In genomic region chr6:43780891-43781571, GRCh38 we compare ENCODE assay signal across 21 cellular contexts. TPM values are rescaled to one million over a fixed set of nuclear protein-coding genes. Genes with fewer than 3 reads are reported as not detected.
A peak's percentile ranks its signal among the peaks of the same experiment; 100 is the strongest.
DNase-seq lines count a peak whose midpoint lies in the region; ATAC-seq and TF ChIP-seq lines count a peak whose summit lies in the region.
"Had no signal": no experiment of that assay in that cellular context is flagged by ENCODE, and none has a peak within 500 bp of the region (broad histone marks: within the 10 kb centered on the region; RNA-seq: fewer than 3 reads in every experiment).

No MANE protein-coding gene starts in this region.

- H3K36me3 ChIP-seq in right atrium auricular region, result peaks cover 83% of the 10 kb centered on the region
- peaks cover 8 to 100% (median 97%) of the 10 kb centered on the region in 9 donors for H3K36me3 ChIP-seq in heart left ventricle
- H3K36me3 ChIP-seq in osteoblast (ENCODE audit: insufficient read depth, low read length), result peaks cover 99% of the 10 kb centered on the region
- no peaks in the 10 kb centered on the region for H3K36me3 ChIP-seq in hepatocyte (replicated peaks; ENCODE audit: insufficient read depth, low read depth)

- no peak overlapping the region for H2AFZ ChIP-seq in osteoblast (ENCODE audit: low read length)
- H2AFZ ChIP-seq in hepatocyte, result no peak overlapping the region
- H2AFZ ChIP-seq: GM23248 had no signal

- peaks cover 77% of the 10 kb centered on the region for H3K4me1 Mint-ChIP-seq in brain
- H3K4me1 Mint-ChIP-seq: CD4-positive, alpha-beta memory T cell had no signal

- ATAC-seq in heart left ventricle, result no peak
- ATAC-seq: A549 had no signal

- DNase-seq in right atrium auricular region (ENCODE audit: low spot score) (no peak), heart left ventricle (no peak), osteoblast (ENCODE audit: insufficient read length, low spot score, missing footprints) (peak; percentile 41), NCI-H1436 treated with DMSO at 0.1 percent for 48 hours (lab: John Stamatoyannopoulos, UW) (no peak), hepatocyte (ENCODE audit: low spot score) (no peak), SKM-1 treated with dmso at 0.1 percent for 144 hours (lab: John Stamatoyannopoulos, UW; ENCODE audit: unreplicated experiment) (no peak)
- DNase-seq: CD4-positive, alpha-beta memory T cell; GM23248; HCEC 1CT; KBM-7; NCI-H1105 treated with DMSO at 0.1 percent for 48 hours; NCI-H187; NCI-H2227 treated with DMSO at 0.1 percent for 48 hours; NCI-H510A treated with DMSO at 0.1 percent for 48 hours; NCI-H774; OCI-M1; RPMI8226; SJCRH30 had no signal

- H3K9me3 Mint-ChIP-seq in brain, result no peaks in the 10 kb centered on the region
- H3K9me3 Mint-ChIP-seq: CD4-positive, alpha-beta memory T cell had no signal

- H3K79me2 ChIP-seq in osteoblast (ENCODE audit: insufficient read depth, low read length), result peaks cover 72% of the 10 kb centered on the region
- H3K79me2 ChIP-seq in hepatocyte, result peaks cover 57% of the 10 kb centered on the region

- TF ChIP-seq CTCF in right atrium auricular region (IDR thresholded peaks at IDR 0.05) (no peak), heart left ventricle (IDR thresholded peaks at IDR 0.05) (no peak), brain (conservative IDR thresholded peaks at IDR 0.05) (no peak), osteoblast (IDR thresholded peaks at IDR 0.05; ENCODE audit: extremely low read depth, low read depth, low read length) (no peak), hepatocyte (IDR thresholded peaks at IDR 0.05; ENCODE audit: poor library complexity) (no peak)

- peaks cover 0 to 55% of the 10 kb centered on the region in 2 donors for H3K4me1 ChIP-seq in right atrium auricular region
- peaks cover 0 to 89% (median 30%) of the 10 kb centered on the region in 12 donors for H3K4me1 ChIP-seq in heart left ventricle
- no peaks in the 10 kb centered on the region for H3K4me1 ChIP-seq in osteoblast (ENCODE audit: insufficient read depth, low read length)
- no peaks in the 10 kb centered on the region for H3K4me1 ChIP-seq in hepatocyte (ENCODE audit: insufficient read depth)

- no peaks in the 10 kb centered on the region for H3K9me2 ChIP-seq in hepatocyte (replicated peaks; ENCODE audit: insufficient read depth)

- H3K27me3 Mint-ChIP-seq in brain, result peaks cover 7% of the 10 kb centered on the region
- H3K27me3 Mint-ChIP-seq: CD4-positive, alpha-beta memory T cell had no signal

- H4K20me1 ChIP-seq in osteoblast (ENCODE audit: insufficient read depth, low read length), result peaks cover 94% of the 10 kb centered on the region
- H4K20me1 ChIP-seq in hepatocyte (ENCODE audit: insufficient read depth, poor library complexity, severe bottlenecking), result peaks cover 83% of the 10 kb centered on the region

- H3K4me3 ChIP-seq in right atrium auricular region (no peak overlapping the region), heart left ventricle (no peak overlapping the region), osteoblast (ENCODE audit: insufficient read depth, low read length) (no peak overlapping the region), hepatocyte (no peak overlapping the region)
- H3K4me3 ChIP-seq: A549, BLaER1, GM23248, SJCRH30 had no signal

- peaks cover 93% of the 10 kb centered on the region for H3K36me3 Mint-ChIP-seq in brain
- H3K36me3 Mint-ChIP-seq: CD4-positive, alpha-beta memory T cell had no signal

- H3K27ac Mint-ChIP-seq in brain, result peak overlapping the region in 3 of 5 experiments; percentile 78 to 96 (median 84)
- H3K27ac Mint-ChIP-seq: CD4-positive, alpha-beta memory T cell had no signal

- intact Hi-C loops in heart left ventricle (cut with DNase I), result no loop called here

- H3K27me3 ChIP-seq in right atrium auricular region, result no peaks in the 10 kb centered on the region
- no peaks in the 10 kb centered on the region for H3K27me3 ChIP-seq in heart left ventricle
- H3K27me3 ChIP-seq in osteoblast (ENCODE audit: insufficient read depth, low read length), result no peaks in the 10 kb centered on the region
- no peaks in the 10 kb centered on the region for H3K27me3 ChIP-seq in hepatocyte
- H3K27me3 ChIP-seq: BLaER1, SJCRH30 had no signal

- H3K27ac ChIP-seq in right atrium auricular region, result peak overlapping the region; percentile 98
- H3K27ac ChIP-seq in heart left ventricle, result peak overlapping the region in 2 of 12 donors; percentile 38 to 94
- no peak overlapping the region for H3K27ac ChIP-seq in osteoblast (ENCODE audit: low read depth, low read length)
- no peak overlapping the region for H3K27ac ChIP-seq in hepatocyte
- H3K27ac ChIP-seq: A549, GM23248, SJCRH30 had no signal

- no peak for TF ChIP-seq POLR2A in heart left ventricle (IDR thresholded peaks at IDR 0.05)

- 70 to 82% (median 76%) methylated on average over 11 to 14 of the region's 14 CpGs for WGBS in heart left ventricle, 4 donors
- WGBS in hepatocyte (ENCODE audit: low lambda C conversion rate, missing lambda C conversion rate), result 86% methylated on average over 14 of the region's 14 CpGs

- no peaks in the 10 kb centered on the region for H3K9me3 ChIP-seq in right atrium auricular region
- no peaks in the 10 kb centered on the region for H3K9me3 ChIP-seq in heart left ventricle
- H3K9me3 ChIP-seq in osteoblast (ENCODE audit: low read depth, low read length), result no peaks in the 10 kb centered on the region
- no peaks in the 10 kb centered on the region for H3K9me3 ChIP-seq in hepatocyte (ENCODE audit: low read depth)
- H3K9me3 ChIP-seq: A549, BLaER1, SJCRH30 had no signal

- H3K4me2 ChIP-seq in osteoblast (ENCODE audit: insufficient read depth, low read length) (no peak overlapping the region), hepatocyte (no peak overlapping the region)
- H3K4me2 ChIP-seq: A549, BLaER1 had no signal

- peak overlapping the region in 3 of 5 experiments; percentile 5 to 74 (median 24) for H3K4me3 Mint-ChIP-seq in brain
- H3K4me3 Mint-ChIP-seq: CD4-positive, alpha-beta memory T cell had no signal

RNA-seq across cellular contexts. Expression of gene VEGFA, which starts 11.0 kb away (rescaled TPM):
- total RNA-seq in right atrium auricular region, result 100 to 1,000 TPM; 102 to 132 TPM
- 100 to 1,000 TPM in 7 of 9 donors, 10 to 100 TPM in 2; 83.0 to 238 (median 171) TPM for total RNA-seq in heart left ventricle
- 100 to 1,000 TPM; 139 to 254 TPM for polyA plus RNA-seq in heart left ventricle
- 99.2 TPM for polyA plus RNA-seq in brain (ENCODE audit: insufficient read depth, low read depth, low replicate concordance)
- total RNA-seq in osteoblast, result 152 and 193 TPM in 2 replicates
- total RNA-seq in hepatocyte, result 165 and 179 TPM in 2 replicates
- polyA plus RNA-seq in hepatocyte, result 129 and 148 TPM in 2 replicates
- polyA plus RNA-seq: CD4-positive, alpha-beta memory T cell had no signal

Comparison
In these comparisons a context has a peak if more than half of its experiments do, and no peak if none do; other contexts are left out.
1. H3K27ac ChIP-seq: peak in right atrium auricular region (2 of 2); none in osteoblast (single experiment) and hepatocyte (single experiment).